13 cellular contexts compared by ENCODE assay signal in the genomic region with DNA sequence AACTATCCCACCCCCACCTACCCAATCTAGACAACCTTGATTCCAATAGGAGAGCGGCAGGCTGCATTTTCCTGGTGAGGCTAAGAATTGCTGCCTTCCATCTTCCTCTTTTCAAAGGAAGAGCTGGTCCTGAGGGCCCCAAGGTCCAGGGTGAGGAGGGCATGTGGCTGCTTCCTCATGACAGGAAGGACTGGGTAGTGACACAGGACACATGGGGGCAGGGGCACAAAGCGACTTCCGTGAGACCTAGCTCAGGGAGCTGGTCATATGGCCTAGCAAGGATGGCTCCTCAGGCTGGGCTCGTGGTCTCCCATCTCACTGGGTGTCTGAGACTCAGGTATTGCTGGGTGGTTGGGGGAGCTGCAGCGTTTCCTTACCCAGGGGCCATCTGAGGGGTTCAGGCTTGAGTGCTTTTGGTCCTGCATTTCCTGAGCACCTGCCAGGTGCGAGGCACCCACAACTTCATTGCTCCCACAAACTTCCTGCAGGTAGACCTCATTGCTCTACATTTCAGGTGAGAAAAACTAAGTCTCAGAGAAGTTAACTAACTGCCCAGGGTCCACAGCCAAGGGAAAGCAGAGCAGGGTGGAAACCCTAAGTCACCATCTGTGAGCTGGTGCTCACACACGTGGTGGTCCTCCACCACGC.
DNase-seq lines count a peak whose midpoint lies in the region; ATAC-seq and TF ChIP-seq lines count a peak whose summit lies in the region.
"Had no signal": no experiment of that assay in that cellular context is flagged by ENCODE, and none has a peak within 500 bp of the region (broad histone marks: within the 10 kb centered on the region; RNA-seq: fewer than 3 reads in every experiment).

No MANE protein-coding gene starts in this region.

- H3K36me3 ChIP-seq in heart right ventricle (no peaks in the 10 kb centered on the region), thymus (ENCODE audit: control insufficient read depth, insufficient read depth) (no peaks in the 10 kb centered on the region)
- H3K36me3 ChIP-seq: WERI-Rb-1 had no signal

- peak overlapping the region; percentile 58 for H3K27ac Mint-ChIP-seq in dendritic cell treated with granulocyte-macrophage colony-stimulating factor and Interleukin-4, amounts not matched to agents 40 ng/mL and 50 ng/mL, for 4 days
- H3K27ac Mint-ChIP-seq: type B pancreatic cell had no signal

- H3K27me3 ChIP-seq in heart right ventricle: peaks cover 0 to 31% (median 7%) of the 10 kb centered on the region in 7 donors
- H3K27me3 ChIP-seq in thymus (ENCODE audit: control insufficient read depth, insufficient read depth): no peaks in the 10 kb centered on the region

- ATAC-seq in heart right ventricle (peak in 5 of 8 donors; percentile 32 to 47 (median 39)), HG03025 (IDR thresholded peaks at IDR 0.05; ENCODE audit: low FRiP score, unreplicated experiment) (no peak)

- H3K9me3 Mint-ChIP-seq in dendritic cell treated with granulocyte-macrophage colony-stimulating factor and Interleukin-4, amounts not matched to agents 40 ng/mL and 50 ng/mL, for 4 days: no peaks in the 10 kb centered on the region
- H3K9me3 Mint-ChIP-seq: type B pancreatic cell had no signal

- no peak overlapping the region for H3K4me3 ChIP-seq in heart right ventricle
- H3K4me3 ChIP-seq in NB4 (ENCODE audit: low read depth, low read length): no peak overlapping the region
- H3K4me3 ChIP-seq in thymus (ENCODE audit: low read length): no peak overlapping the region

- peaks cover 63% of the 10 kb centered on the region for H3K27me3 Mint-ChIP-seq in dendritic cell treated with granulocyte-macrophage colony-stimulating factor and Interleukin-4, amounts not matched to agents 40 ng/mL and 50 ng/mL, for 4 days

- H3K4me3 Mint-ChIP-seq in dendritic cell treated with granulocyte-macrophage colony-stimulating factor and Interleukin-4, amounts not matched to agents 40 ng/mL and 50 ng/mL, for 4 days: no peak overlapping the region
- H3K4me3 Mint-ChIP-seq: type B pancreatic cell had no signal

- peak overlapping the region in 1 of 10 donors; percentile 70 for H3K27ac ChIP-seq in heart right ventricle
- H3K27ac ChIP-seq in thymus (ENCODE audit: low read depth): peak overlapping the region; percentile 56
- H3K27ac ChIP-seq: WERI-Rb-1 had no signal

- H3K4me1 Mint-ChIP-seq in dendritic cell treated with granulocyte-macrophage colony-stimulating factor and Interleukin-4, amounts not matched to agents 40 ng/mL and 50 ng/mL, for 4 days (ENCODE audit: low read depth): peaks cover 67% of the 10 kb centered on the region

- intact Hi-C loops in heart right ventricle (cut with DNase I) (no loop called here), cardiac septum (cut with DNase I) (no loop called here)
- intact Hi-C loops in dendritic cell treated with granulocyte-macrophage colony-stimulating factor and Interleukin-4, amounts not matched to agents 40 ng/mL and 50 ng/mL, for 4 days (cut with micrococcal nuclease): no loop called here

- WGBS in heart right ventricle, 2 donors: 84 to 94% methylated on average over 8 of the region's 8 CpGs
- 21% methylated on average over 8 of the region's 8 CpGs for WGBS in thymus

- H3K9me3 ChIP-seq in heart right ventricle: no peaks in the 10 kb centered on the region
- H3K9me3 ChIP-seq in thymus (ENCODE audit: control insufficient read depth): no peaks in the 10 kb centered on the region

- DNase-seq in heart right ventricle: no peak
- no peak for DNase-seq in cardiac septum (ENCODE audit: low spot score)
- peak; percentile 63 for DNase-seq in NB4 (ENCODE audit: low read depth)
- DNase-seq in RKO (ENCODE audit: low spot score): no peak
- no peak for DNase-seq in AG08396 (ENCODE audit: low spot score)
- DNase-seq: NCI-H1694; SIG-M5; stimulated activated CD4-positive, alpha-beta T cell treated with anti-CD3 and anti-CD28 coated beads, Interleukin-1b, Interleukin-23, amount 100 ng/mL, for 48 hours; WERI-Rb-1 had no signal

- TF ChIP-seq POLR2A in NB4 (IDR thresholded peaks at IDR 0.05; ENCODE audit: extremely low read depth, insufficient read length): no peak

- H3K4me1 ChIP-seq in heart right ventricle (peaks cover 3 to 46% (median 16%) of the 10 kb centered on the region in 9 donors), thymus (ENCODE audit: control insufficient read depth, insufficient read depth, low read length) (peaks cover 33% of the 10 kb centered on the region)

- no peaks in the 10 kb centered on the region for H3K36me3 Mint-ChIP-seq in dendritic cell treated with granulocyte-macrophage colony-stimulating factor and Interleukin-4, amounts not matched to agents 40 ng/mL and 50 ng/mL, for 4 days (ENCODE audit: low read depth)
- H3K36me3 Mint-ChIP-seq: type B pancreatic cell had no signal

- TF ChIP-seq CTCF in heart right ventricle (IDR thresholded peaks at IDR 0.05): no peak
- no peak for TF ChIP-seq CTCF in NB4 (IDR thresholded peaks at IDR 0.05; ENCODE audit: low read depth, low read length)
